Comparison of ENCODE assay signal across 8 cellular contexts in genomic region chr19:1618157-1619093, GRCh38. TPM values are rescaled to one million over a fixed set of nuclear protein-coding genes. Genes with fewer than 3 reads are reported as not detected.
DNase-seq lines count a peak whose midpoint lies in the region; ATAC-seq and TF ChIP-seq lines count a peak whose summit lies in the region.

No MANE protein-coding gene starts in this region.

- H3K9me3 Mint-ChIP-seq in CD8-positive, alpha-beta memory T cell = no peaks in the 10 kb centered on the region
- no peaks in the 10 kb centered on the region for H3K9me3 Mint-ChIP-seq in activated CD4-positive, alpha-beta T cell treated with anti-CD3 and anti-CD28 coated beads, Interleukin-2, amount 10 ng/mL, durations not matched to agents 7 days and 5 days
- H3K9me3 Mint-ChIP-seq in stimulated activated naive B cell treated with anti-CD40 and anti-IgM and Interleukin-4, amounts not matched to agents 10 μg/mL and 1 μg/mL and 100 μg/mL, for 72 hours = no peaks in the 10 kb centered on the region

- no peaks in the 10 kb centered on the region for H3K36me3 ChIP-seq in CD8-positive, alpha-beta memory T cell (ENCODE audit: insufficient read depth, low read length)
- H3K36me3 ChIP-seq in HEK293 (ENCODE audit: control insufficient read depth in 2 of 2, insufficient read depth in 1 of 2, low read length in 2 of 2) (peaks cover 11 to 85% of the 10 kb centered on the region in 2 experiments; a peak in 2 of 3 replicates), cardiac muscle cell (peaks cover 29% of the 10 kb centered on the region)

- peak overlapping the region in 5 of 8 donors; percentile 18 to 80 (median 73) for H3K27ac Mint-ChIP-seq in CD8-positive, alpha-beta memory T cell
- H3K27ac Mint-ChIP-seq in activated CD4-positive, alpha-beta T cell treated with anti-CD3 and anti-CD28 coated beads, Interleukin-2, amount 10 ng/mL, durations not matched to agents 7 days and 5 days = peak overlapping the region; percentile 64
- H3K27ac Mint-ChIP-seq in stimulated activated naive B cell treated with anti-CD40 and anti-IgM and Interleukin-4, amounts not matched to agents 10 μg/mL and 1 μg/mL and 100 μg/mL, for 72 hours = peak overlapping the region; percentile 93

- no peaks in the 10 kb centered on the region for H3K9me3 ChIP-seq in CD8-positive, alpha-beta memory T cell (ENCODE audit: low read length)
- H3K9me3 ChIP-seq in HEK293 (ENCODE audit: control insufficient read depth, insufficient read depth, low read depth, low read length) = no peaks in the 10 kb centered on the region
- no peaks in the 10 kb centered on the region for H3K9me3 ChIP-seq in cardiac muscle cell (ENCODE audit: low read depth)

- H3K27me3 Mint-ChIP-seq in CD8-positive, alpha-beta memory T cell = no peaks in the 10 kb centered on the region
- H3K27me3 Mint-ChIP-seq in activated CD4-positive, alpha-beta T cell treated with anti-CD3 and anti-CD28 coated beads, Interleukin-2, amount 10 ng/mL, durations not matched to agents 7 days and 5 days = no peaks in the 10 kb centered on the region
- no peaks in the 10 kb centered on the region for H3K27me3 Mint-ChIP-seq in stimulated activated naive B cell treated with anti-CD40 and anti-IgM and Interleukin-4, amounts not matched to agents 10 μg/mL and 1 μg/mL and 100 μg/mL, for 72 hours

- peak; percentile 48 for TF ChIP-seq CTCF in HEK293 (tag by site-specific recombination; IDR thresholded peaks at IDR 0.05)
- TF ChIP-seq CTCF in cardiac muscle cell (IDR thresholded peaks at IDR 0.05; ENCODE audit: low read depth, low read length) = peak; percentile 30

- no peaks in the 10 kb centered on the region for H3K4me1 ChIP-seq in CD8-positive, alpha-beta memory T cell (ENCODE audit: insufficient read depth, low read length)
- H3K4me1 ChIP-seq in HEK293 (ENCODE audit: control insufficient read depth, insufficient read depth, low read length) (no peaks in the 10 kb centered on the region), cardiac muscle cell (ENCODE audit: low read depth) (no peaks in the 10 kb centered on the region)

- no peak overlapping the region for H3K27ac ChIP-seq in CD8-positive, alpha-beta memory T cell (ENCODE audit: low read depth, low read length)
- no peak overlapping the region for H3K27ac ChIP-seq in HEK293 (ENCODE audit: extremely low read depth, low read depth, low read length)
- peak overlapping the region; percentile 50 for H3K27ac ChIP-seq in cardiac muscle cell

- CTCF ChIA-PET in CD8-positive, alpha-beta memory T cell (lab: Charles Lee) = interaction anchor here (1.2 kb wide), 1 partner anchor 10 kb away, joined by 3 read pairs; no protein-coding TSS in a partner anchor
- CTCF ChIA-PET in HEK293 (lab: Yijun Ruan, JAX) = interaction anchor here (0.6 to 1.3 kb wide), 2 partner anchors 13 to 196 kb away, joined by 3 to 6 read pairs; partner anchors contain the start of gene UQCR11
- CTCF ChIA-PET in activated CD4-positive, alpha-beta T cell treated with anti-CD3 and anti-CD28 coated beads, Interleukin-2, amount 10 ng/mL, durations not matched to agents 7 days and 5 days (lab: Charles Lee) = interaction anchor here (1.3 to 1.9 kb wide), 2 partner anchors 34 to 54 kb away, joined by 4 to 5 read pairs; partner anchors contain the start of gene TCF3

- no peak overlapping the region for H3K4me3 Mint-ChIP-seq in CD8-positive, alpha-beta memory T cell
- no peak overlapping the region for H3K4me3 Mint-ChIP-seq in activated CD4-positive, alpha-beta T cell treated with anti-CD3 and anti-CD28 coated beads, Interleukin-2, amount 10 ng/mL, durations not matched to agents 7 days and 5 days
- peak overlapping the region; percentile 47 to 54 for H3K4me3 Mint-ChIP-seq in stimulated activated naive B cell treated with anti-CD40 and anti-IgM and Interleukin-4, amounts not matched to agents 10 μg/mL and 1 μg/mL and 100 μg/mL, for 72 hours

- DNase-seq in CD8-positive, alpha-beta memory T cell = no peak
- DNase-seq in activated CD4-positive, alpha-beta T cell treated with anti-CD3 and anti-CD28 coated beads, Interleukin-2, amount 10 ng/mL, durations not matched to agents 7 days and 5 days = peak; percentile 41
- DNase-seq in cardiac muscle cell (ENCODE audit: low read depth in 1 of 2, low spot score in 1 of 2) = peak; percentile 20 to 26
- DNase-seq in stimulated activated naive B cell treated with anti-CD40 and anti-IgM and Interleukin-4, amounts not matched to agents 10 μg/mL and 1 μg/mL and 100 μg/mL, for 72 hours = no peak
- DNase-seq in ecto neural progenitor cell (ENCODE audit: low spot score) = no peak
- DNase-seq in NCI-H526 treated with DMSO at 0.1 percent for 48 hours (lab: John Stamatoyannopoulos, UW) = no peak
- no peak for DNase-seq in NCI-H128 (lab: John Stamatoyannopoulos, UW; ENCODE audit: unreplicated experiment)

- H3K36me3 Mint-ChIP-seq in CD8-positive, alpha-beta memory T cell = peaks cover 0 to 66% (median 7%) of the 10 kb centered on the region in 3 donors
- peaks cover 29% of the 10 kb centered on the region for H3K36me3 Mint-ChIP-seq in activated CD4-positive, alpha-beta T cell treated with anti-CD3 and anti-CD28 coated beads, Interleukin-2, amount 10 ng/mL, durations not matched to agents 7 days and 5 days (ENCODE audit: low read depth)
- H3K36me3 Mint-ChIP-seq in stimulated activated naive B cell treated with anti-CD40 and anti-IgM and Interleukin-4, amounts not matched to agents 10 μg/mL and 1 μg/mL and 100 μg/mL, for 72 hours = peaks cover 60 to 61% of the 10 kb centered on the region in 2 donors

- H3K4me3 ChIP-seq in CD8-positive, alpha-beta memory T cell (ENCODE audit: low read length) = no peak overlapping the region
- no peak overlapping the region for H3K4me3 ChIP-seq in HEK293 (ENCODE audit: low read depth, low read length)
- H3K4me3 ChIP-seq in cardiac muscle cell = no peak overlapping the region

- ATAC-seq in stimulated activated naive B cell treated with anti-CD40 and anti-IgM and Interleukin-4, amounts not matched to agents 10 μg/mL and 1 μg/mL and 100 μg/mL, for 72 hours (replicated peaks) = peak; percentile 74 to 77

- POLR2A ChIA-PET in CD8-positive, alpha-beta memory T cell (lab: Charles Lee) = no interaction called here
- POLR2A ChIA-PET in HEK293 (lab: Yijun Ruan, JAX) = no interaction called here
- POLR2A ChIA-PET in activated CD4-positive, alpha-beta T cell treated with anti-CD3 and anti-CD28 coated beads, Interleukin-2, amount 10 ng/mL, durations not matched to agents 7 days and 5 days (lab: Charles Lee) = interaction anchor here (0.7 kb wide), 1 partner anchor 150 kb away, joined by 3 read pairs; no protein-coding TSS in a partner anchor

- no peaks in the 10 kb centered on the region for H3K27me3 ChIP-seq in CD8-positive, alpha-beta memory T cell (ENCODE audit: insufficient read depth, low read length, poor library complexity, severe bottlenecking)
- H3K27me3 ChIP-seq in cardiac muscle cell = no peaks in the 10 kb centered on the region

- H3K4me1 Mint-ChIP-seq in CD8-positive, alpha-beta memory T cell = peaks cover 5 to 19% (median 8%) of the 10 kb centered on the region in 3 donors
- H3K4me1 Mint-ChIP-seq in activated CD4-positive, alpha-beta T cell treated with anti-CD3 and anti-CD28 coated beads, Interleukin-2, amount 10 ng/mL, durations not matched to agents 7 days and 5 days = peaks cover 18% of the 10 kb centered on the region
- H3K4me1 Mint-ChIP-seq in stimulated activated naive B cell treated with anti-CD40 and anti-IgM and Interleukin-4, amounts not matched to agents 10 μg/mL and 1 μg/mL and 100 μg/mL, for 72 hours = peaks cover 28 to 55% of the 10 kb centered on the region in 2 donors

TF ChIP-seq in HEK293, 187 proteins besides CTCF, POLR2A, EP300 and RAD21 (continues in another document):
- TF ChIP-seq PATZ1 (tag by site-specific recombination; IDR thresholded peaks at IDR 0.05) (peak; percentile 69), ZNF623 (tag by site-specific recombination; IDR thresholded peaks at IDR 0.05) (peak; percentile 93), SP2 (tag by site-specific recombination; IDR thresholded peaks at IDR 0.05) (peak; percentile 39; the same call in 1 of the 2 replicates), ZNF335 (tag by site-specific recombination; conservative IDR thresholded peaks at IDR 0.05) (peak; percentile 64; the same call in 1 of the 2 replicates)

RNA-seq across cellular contexts. Expression of gene UQCR11, which starts 13.2 kb away (rescaled TPM):
- 100 to 1,000 TPM; 239 to 266 TPM for total RNA-seq in CD8-positive, alpha-beta memory T cell
- 613 TPM for polyA plus RNA-seq in CD8-positive, alpha-beta memory T cell
- total RNA-seq in activated CD4-positive, alpha-beta T cell treated with anti-CD3 and anti-CD28 coated beads, Interleukin-2, amount 10 ng/mL, durations not matched to agents 7 days and 5 days = 100 to 1,000 TPM; 144 to 184 TPM
- 73.6 and 161 TPM in 2 replicates for total RNA-seq in cardiac muscle cell
- polyA plus RNA-seq in cardiac muscle cell = 842 and 1,116 TPM in 2 replicates

RNA-seq across cellular contexts. Expression of gene MBD3, which starts 25.8 kb away (rescaled TPM):
- 100 to 1,000 TPM; 127 to 138 TPM for total RNA-seq in CD8-positive, alpha-beta memory T cell
- polyA plus RNA-seq in CD8-positive, alpha-beta memory T cell = 13.7 TPM
- total RNA-seq in activated CD4-positive, alpha-beta T cell treated with anti-CD3 and anti-CD28 coated beads, Interleukin-2, amount 10 ng/mL, durations not matched to agents 7 days and 5 days = 10 to 100 TPM; 76.2 to 93.3 TPM
- 171 and 179 TPM in 2 replicates for total RNA-seq in cardiac muscle cell
- 71.6 and 93.3 TPM in 2 replicates for polyA plus RNA-seq in cardiac muscle cell

RNA-seq across cellular contexts. Expression of gene TCF3, which starts 34.0 kb away (rescaled TPM):
- 10 to 100 TPM; 96.0 to 97.0 TPM for total RNA-seq in CD8-positive, alpha-beta memory T cell
- 13.3 TPM for polyA plus RNA-seq in CD8-positive, alpha-beta memory T cell
- 10 to 100 TPM; 84.5 to 85.9 TPM for total RNA-seq in activated CD4-positive, alpha-beta T cell treated with anti-CD3 and anti-CD28 coated beads, Interleukin-2, amount 10 ng/mL, durations not matched to agents 7 days and 5 days
- 250 and 281 TPM in 2 replicates for total RNA-seq in cardiac muscle cell
- polyA plus RNA-seq in cardiac muscle cell = 110 and 136 TPM in 2 replicates

RNA-seq across cellular contexts. Expression of gene MEX3D, which starts 50.3 kb away (rescaled TPM):
- 10 to 100 TPM; 10.8 TPM for total RNA-seq in CD8-positive, alpha-beta memory T cell
- polyA plus RNA-seq in CD8-positive, alpha-beta memory T cell = not detected
- 10 to 100 TPM in 1 of 2 experiments, 1 to 10 TPM in 1; 10.0 to 12.1 TPM for total RNA-seq in activated CD4-positive, alpha-beta T cell treated with anti-CD3 and anti-CD28 coated beads, Interleukin-2, amount 10 ng/mL, durations not matched to agents 7 days and 5 days
- 49.7 and 65.6 TPM in 2 replicates for total RNA-seq in cardiac muscle cell
- polyA plus RNA-seq in cardiac muscle cell = 4.4 and 4.5 TPM in 2 replicates

Comparison
In these comparisons a context has a peak if more than half of its experiments do, and no peak if none do; other contexts are left out.
1. DNase-seq: peak in activated CD4-positive, alpha-beta T cell treated with anti-CD3 and anti-CD28 coated beads, Interleukin-2, amount 10 ng/mL, durations not matched to agents 7 days and 5 days (single experiment) and cardiac muscle cell (2 of 2); none in CD8-positive, alpha-beta memory T cell (0 of 5), stimulated activated naive B cell treated with anti-CD40 and anti-IgM and Interleukin-4, amounts not matched to agents 10 μg/mL and 1 μg/mL and 100 μg/mL, for 72 hours (single experiment), ecto neural progenitor cell (single experiment), NCI-H526 treated with DMSO at 0.1 percent for 48 hours (single experiment) and NCI-H128 (single experiment).
2. H3K4me3 Mint-ChIP-seq: peak in stimulated activated naive B cell treated with anti-CD40 and anti-IgM and Interleukin-4, amounts not matched to agents 10 μg/mL and 1 μg/mL and 100 μg/mL, for 72 hours (2 of 2); none in CD8-positive, alpha-beta memory T cell (0 of 7) and activated CD4-positive, alpha-beta T cell treated with anti-CD3 and anti-CD28 coated beads, Interleukin-2, amount 10 ng/mL, durations not matched to agents 7 days and 5 days (single experiment).
3. Peak in every context shown above with its lines, with median percentiles within 50 percentile points of each other: H3K27ac Mint-ChIP-seq.